Comparison of ENCODE assay signal across 8 cellular contexts in the genomic region with DNA sequence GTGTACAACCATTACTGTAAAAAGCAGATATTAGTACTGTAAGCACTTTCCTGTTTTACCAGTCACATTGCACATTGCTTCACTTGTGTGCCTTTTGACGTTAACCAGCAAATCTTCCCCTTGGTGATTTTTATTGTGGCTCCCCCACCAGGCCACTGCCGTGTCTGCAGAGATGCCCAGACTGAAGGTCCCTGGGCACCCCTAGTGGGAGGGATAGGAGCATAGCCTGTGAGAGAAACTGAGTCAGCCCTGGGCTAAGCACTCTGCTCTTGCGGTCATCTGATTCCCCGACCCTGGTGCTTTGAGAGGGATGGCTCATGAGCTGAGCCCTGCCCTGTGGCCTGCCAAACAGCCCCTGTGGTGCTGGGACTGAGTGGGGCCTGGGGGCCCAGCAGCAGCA.
DNase-seq lines count a peak whose midpoint lies in the region; ATAC-seq and TF ChIP-seq lines count a peak whose summit lies in the region.

No MANE protein-coding gene starts in this region.

- H3K4me2 ChIP-seq in DND-41 (ENCODE audit: insufficient read depth, low read length): no peak overlapping the region

- no peaks in the 10 kb centered on the region for H3K9me3 Mint-ChIP-seq in activated T-cell treated with anti-CD3 and anti-CD28 coated beads, Interleukin-2, amount 50 U/mL, for 4 hours

- intact Hi-C loops in heart right ventricle (cut with DNase I): loop anchor here in 8 of 10 donors (2.0 to 10.0 kb wide), 5 partner anchors 39 to 106 kb away; a partner anchor contains a TSS

- no peak overlapping the region for H3K9ac ChIP-seq in DND-41 (ENCODE audit: low read depth, low read length)

- no peaks in the 10 kb centered on the region for H3K27me3 ChIP-seq in DND-41 (ENCODE audit: insufficient read depth, low read length, poor library complexity)
- no peaks in the 10 kb centered on the region for H3K27me3 ChIP-seq in heart right ventricle

- DNase-seq in DND-41 (peak; percentile 32), NAMALWA (ENCODE audit: low spot score) (peak; percentile 53), heart right ventricle (peak; percentile 34 to 36), NCI-H2029 treated with DMSO at 0.1 percent for 48 hours (lab: John Stamatoyannopoulos, UW) (no peak), HK-2 (ENCODE audit: unreplicated experiment) (no peak)
- DNase-seq in activated T-cell treated with anti-CD3 and anti-CD28 coated beads, Interleukin-2, amount 50 U/mL, for 4 hours: peak; percentile 55
- peak; percentile 56 for DNase-seq in stimulated activated CD4-positive, alpha-beta T cell treated with anti-CD3 and anti-CD28 coated beads, Interleukin-4, amount 100 ng/mL, for 1 hour

- ATAC-seq in DND-41 (ENCODE audit: insufficient read depth, low read depth) (peak; percentile 52; the same call in 2 of the 3 replicates), heart right ventricle (peak in 7 of 8 donors; percentile 34 to 65 (median 53)), HG03439 (IDR thresholded peaks at IDR 0.05; ENCODE audit: unreplicated experiment) (no peak)
- peak; percentile 79 for ATAC-seq in activated T-cell treated with anti-CD3 and anti-CD28 coated beads, Interleukin-2, amount 50 U/mL, for 4 hours

- H3K27ac ChIP-seq in DND-41 (ENCODE audit: low read length): no peak overlapping the region
- H3K27ac ChIP-seq in heart right ventricle: peak overlapping the region in 1 of 10 donors; percentile 49

- H3K4me3 ChIP-seq in DND-41 (ENCODE audit: low read depth in 1 of 2, low read length in 2 of 2): no peak overlapping the region
- H3K4me3 ChIP-seq in heart right ventricle: no peak overlapping the region

- 72 to 83% methylated on average over 4 of the region's 4 CpGs for WGBS in heart right ventricle, 2 donors

- H2AFZ ChIP-seq in DND-41 (ENCODE audit: low read depth, low read length): no peak overlapping the region

- H3K79me2 ChIP-seq in DND-41 (ENCODE audit: insufficient read depth, low read length): peaks cover 38% of the 10 kb centered on the region

- H3K4me3 Mint-ChIP-seq in activated T-cell treated with anti-CD3 and anti-CD28 coated beads, Interleukin-2, amount 50 U/mL, for 4 hours: no peak overlapping the region

- peak; percentile 59 for TF ChIP-seq CTCF in DND-41 (IDR thresholded peaks at IDR 0.05; ENCODE audit: borderline replicate concordance, extremely low read depth, low read length, poor library complexity, severe bottlenecking)
- TF ChIP-seq CTCF in heart right ventricle (IDR thresholded peaks at IDR 0.05): peak in 8 of 9 donors; percentile 24 to 65 (median 55)

- H3K4me1 Mint-ChIP-seq in activated T-cell treated with anti-CD3 and anti-CD28 coated beads, Interleukin-2, amount 50 U/mL, for 4 hours (ENCODE audit: low read depth): peaks cover 44% of the 10 kb centered on the region

- H4K20me1 ChIP-seq in DND-41 (ENCODE audit: insufficient read depth, low read length): peaks cover 37% of the 10 kb centered on the region

- H3K36me3 ChIP-seq in DND-41 (ENCODE audit: insufficient read depth, low read length) (peaks cover 18% of the 10 kb centered on the region), heart right ventricle (peaks cover 0 to 31% (median 0%) of the 10 kb centered on the region in 9 donors)

- peaks cover 18% of the 10 kb centered on the region for H3K36me3 Mint-ChIP-seq in activated T-cell treated with anti-CD3 and anti-CD28 coated beads, Interleukin-2, amount 50 U/mL, for 4 hours (ENCODE audit: insufficient read depth)

- peaks cover 4% of the 10 kb centered on the region for H3K4me1 ChIP-seq in DND-41 (ENCODE audit: insufficient read depth, low read length)
- peaks cover 5 to 60% (median 18%) of the 10 kb centered on the region in 9 donors for H3K4me1 ChIP-seq in heart right ventricle

- H3K9me3 ChIP-seq in DND-41 (ENCODE audit: insufficient read depth, low read length, severe bottlenecking): no peaks in the 10 kb centered on the region
- no peaks in the 10 kb centered on the region for H3K9me3 ChIP-seq in heart right ventricle

- no peaks in the 10 kb centered on the region for H3K27me3 Mint-ChIP-seq in activated T-cell treated with anti-CD3 and anti-CD28 coated beads, Interleukin-2, amount 50 U/mL, for 4 hours (ENCODE audit: low read depth)

Comparison
In these comparisons a context has a peak if more than half of its experiments do, and no peak if none do; other contexts are left out.
1. DNase-seq: peak in DND-41 (single experiment), NAMALWA (single experiment), activated T-cell treated with anti-CD3 and anti-CD28 coated beads, Interleukin-2, amount 50 U/mL, for 4 hours (single experiment), heart right ventricle (2 of 2) and stimulated activated CD4-positive, alpha-beta T cell treated with anti-CD3 and anti-CD28 coated beads, Interleukin-4, amount 100 ng/mL, for 1 hour (single experiment); none in NCI-H2029 treated with DMSO at 0.1 percent for 48 hours (single experiment) and HK-2 (single experiment).